Comparison of ENCODE assay signal across 16 cellular contexts in genomic region chr15:101610628-101611000, GRCh38. TPM values are rescaled to one million over a fixed set of nuclear protein-coding genes. Genes with fewer than 3 reads are reported as not detected.
DNase-seq lines count a peak whose midpoint lies in the region; ATAC-seq and TF ChIP-seq lines count a peak whose summit lies in the region.
"Had no signal": no experiment of that assay in that cellular context is flagged by ENCODE, and none has a peak within 500 bp of the region (broad histone marks: within the 10 kb centered on the region; RNA-seq: fewer than 3 reads in every experiment).

No MANE protein-coding gene starts in this region.

- no peaks in the 10 kb centered on the region for H3F3A ChIP-seq in neural progenitor cell (ENCODE audit: low read depth)

- intact Hi-C loops in gastrocnemius medialis (cut with DNase I; ENCODE audit: low total_unique reads), result loop anchor here (5.0 kb wide), 1 partner anchor 42 kb away; the partner anchor contains the start of gene TM2D3

- no peak overlapping the region for H2AFZ ChIP-seq in neural progenitor cell (replicated peaks)

- peak overlapping the region in 3 of 5 experiments; percentile 34 to 80 (median 41) for H3K27ac Mint-ChIP-seq in brain
- H3K27ac Mint-ChIP-seq in nephron, result peak overlapping the region in 2 of 3 experiments; percentile 24 to 31
- H3K27ac Mint-ChIP-seq in neural progenitor cell, result peak overlapping the region; percentile 33
- H3K27ac Mint-ChIP-seq: CD4-positive, alpha-beta memory T cell; HFFc6 had no signal

- no peak overlapping the region for H3K4me3 Mint-ChIP-seq in brain
- H3K4me3 Mint-ChIP-seq in nephron, result no peak overlapping the region
- H3K4me3 Mint-ChIP-seq in neural progenitor cell, result no peak overlapping the region
- H3K4me3 Mint-ChIP-seq: CD4-positive, alpha-beta memory T cell; HFFc6 had no signal

- TF ChIP-seq POLR2A in gastrocnemius medialis (IDR thresholded peaks at IDR 0.05), result no peak

- no peak overlapping the region for H3K27ac ChIP-seq in neural progenitor cell
- peak overlapping the region; percentile 79 to 92 (median 81) for H3K27ac ChIP-seq in gastrocnemius medialis

- peaks cover 10% of the 10 kb centered on the region for H3K27me3 Mint-ChIP-seq in brain
- H3K27me3 Mint-ChIP-seq in nephron (ENCODE audit: low read depth), result peaks cover 15% of the 10 kb centered on the region
- H3K27me3 Mint-ChIP-seq in neural progenitor cell (ENCODE audit: insufficient read depth, low read depth), result peaks cover 7% of the 10 kb centered on the region
- H3K27me3 Mint-ChIP-seq: CD4-positive, alpha-beta memory T cell had no signal

- H3K79me2 ChIP-seq in neural progenitor cell (ENCODE audit: low read depth), result no peaks in the 10 kb centered on the region

- H3K9me3 ChIP-seq in neural progenitor cell (ENCODE audit: low read depth) (no peaks in the 10 kb centered on the region), gastrocnemius medialis (no peaks in the 10 kb centered on the region)
- H3K9me3 ChIP-seq: HAP-1 had no signal

- H3K9ac ChIP-seq in neural progenitor cell, result no peak overlapping the region

- peaks cover 0 to 5% (median 0%) of the 10 kb centered on the region in 5 experiments for H3K9me3 Mint-ChIP-seq in brain
- H3K9me3 Mint-ChIP-seq in nephron, result peaks cover 3% of the 10 kb centered on the region
- H3K9me3 Mint-ChIP-seq in neural progenitor cell, result no peaks in the 10 kb centered on the region
- H3K9me3 Mint-ChIP-seq: HFFc6 had no signal

- no peak for ATAC-seq in gastrocnemius medialis
- ATAC-seq in HG03097 (IDR thresholded peaks at IDR 0.05; ENCODE audit: low FRiP score, unreplicated experiment), result no peak

- in situ Hi-C loops in gastrocnemius medialis (cut with MboI; ENCODE audit: low sequenced_read_pairs in 4 of 4), result no loop called here

- peaks cover 52% of the 10 kb centered on the region for H3K4me1 Mint-ChIP-seq in brain
- peaks cover 64% of the 10 kb centered on the region for H3K4me1 Mint-ChIP-seq in nephron
- H3K4me1 Mint-ChIP-seq in neural progenitor cell, result peaks cover 48% of the 10 kb centered on the region
- H3K4me1 Mint-ChIP-seq: CD4-positive, alpha-beta memory T cell had no signal

- H3K36me3 ChIP-seq in neural progenitor cell (no peaks in the 10 kb centered on the region), gastrocnemius medialis (no peaks in the 10 kb centered on the region)
- H3K36me3 ChIP-seq: HAP-1 had no signal

- H3K4me1 ChIP-seq in neural progenitor cell (peaks cover 11% of the 10 kb centered on the region), gastrocnemius medialis (peaks cover 58 to 63% of the 10 kb centered on the region in 2 donors)
- H3K4me1 ChIP-seq: HAP-1 had no signal

- TF ChIP-seq CTCF in brain (conservative IDR thresholded peaks at IDR 0.05), result no peak
- no peak for TF ChIP-seq CTCF in nephron (IDR thresholded peaks at IDR 0.05; ENCODE audit: unreplicated experiment in 3 of 3)
- no peak for TF ChIP-seq CTCF in neural progenitor cell (IDR thresholded peaks at IDR 0.05)
- no peak for TF ChIP-seq CTCF in gastrocnemius medialis (IDR thresholded peaks at IDR 0.05 in 4 of 5, conservative IDR thresholded peaks at IDR 0.05 in 1 of 5)

- H3K4me2 ChIP-seq in neural progenitor cell, result no peak overlapping the region

- no peaks in the 10 kb centered on the region for H3K27me3 ChIP-seq in neural progenitor cell
- H3K27me3 ChIP-seq in gastrocnemius medialis, result no peaks in the 10 kb centered on the region

- DNase-seq in neural progenitor cell (ENCODE audit: low spot score), result no peak
- DNase-seq in gastrocnemius medialis, result no peak
- DNase-seq in activated naive CD4-positive, alpha-beta T cell (lab: John Stamatoyannopoulos, UW), result no peak
- DNase-seq in DMS 273 treated with DMSO at 0.1 percent for 48 hours (lab: John Stamatoyannopoulos, UW), result no peak
- no peak for DNase-seq in activated CD8-positive, alpha-beta memory T cell treated with anti-CD3 and anti-CD28 coated beads for 24 hours
- DNase-seq: Calu3; CD4-positive, alpha-beta memory T cell; COR-L47; DMS153; DND-41; GOT3; HFFc6 had no signal

- H3K4me3 ChIP-seq in neural progenitor cell (no peak overlapping the region), gastrocnemius medialis (no peak overlapping the region)
- H3K4me3 ChIP-seq: HAP-1 had no signal

- no peaks in the 10 kb centered on the region for H4K20me1 ChIP-seq in neural progenitor cell (ENCODE audit: low read depth)

- H3K36me3 Mint-ChIP-seq in brain (no peaks in the 10 kb centered on the region), nephron (ENCODE audit: low read depth) (no peaks in the 10 kb centered on the region), neural progenitor cell (no peaks in the 10 kb centered on the region)
- H3K36me3 Mint-ChIP-seq: CD4-positive, alpha-beta memory T cell had no signal

RNA-seq across cellular contexts. Expression of gene TM2D3, which starts 41.6 kb away (rescaled TPM):
- 42.6 TPM for polyA plus RNA-seq in brain (ENCODE audit: insufficient read depth, low read depth, low replicate concordance)
- total RNA-seq in neural progenitor cell (ENCODE audit: low replicate concordance) (41.6 and 58.4 TPM in 2 replicates), gastrocnemius medialis (100 to 1,000 TPM in 1 of 4 donors, 10 to 100 TPM in 3; 41.5 to 101 (median 51.9) TPM)
